Comparison of ENCODE assay signal across 21 cellular contexts in genomic region chr13:91291078-91291477, GRCh38.
"Had no signal": no experiment of that assay in that cellular context is flagged by ENCODE, and none has a peak within 500 bp of the region (broad histone marks: within the 10 kb centered on the region; RNA-seq: fewer than 3 reads in every experiment).

No MANE protein-coding gene starts in this region.

- H3K4me1 Mint-ChIP-seq: activated CD4-positive, alpha-beta memory T cell treated with anti-CD3 and anti-CD28 coated beads, Interleukin-2, amount 10 ng/mL, durations not matched to agents 7 days and 5 days; activated CD8-positive, alpha-beta memory T cell treated with anti-CD3 and anti-CD28 coated beads, Interleukin-2, amount 10 ng/mL, durations not matched to agents 7 days and 5 days; activated naive CD8-positive, alpha-beta T cell treated with anti-CD3 and anti-CD28 coated beads, Interleukin-2, amount 10 ng/mL, durations not matched to agents 7 days and 5 days; activated T-helper 17 cell treated with anti-CD3 and anti-CD28 coated beads, Interleukin-2, amount 50 U/mL, for 72 hours; memory B cell; stimulated activated naive B cell treated with anti-CD40 and anti-IgM and Interleukin-4, amounts not matched to agents 10 μg/mL and 1 μg/mL and 100 μg/mL, for 72 hours had no signal

- H3K27ac Mint-ChIP-seq: activated CD4-positive, alpha-beta memory T cell treated with anti-CD3 and anti-CD28 coated beads, Interleukin-2, amount 10 ng/mL, durations not matched to agents 7 days and 5 days; activated CD8-positive, alpha-beta memory T cell treated with anti-CD3 and anti-CD28 coated beads, Interleukin-2, amount 10 ng/mL, durations not matched to agents 7 days and 5 days; activated naive CD8-positive, alpha-beta T cell treated with anti-CD3 and anti-CD28 coated beads, Interleukin-2, amount 10 ng/mL, durations not matched to agents 7 days and 5 days; activated T-helper 17 cell treated with anti-CD3 and anti-CD28 coated beads, Interleukin-2, amount 50 U/mL, for 72 hours; effector memory CD8-positive, alpha-beta T cell; memory B cell; stimulated activated naive B cell treated with anti-CD40 and anti-IgM and Interleukin-4, amounts not matched to agents 10 μg/mL and 1 μg/mL and 100 μg/mL, for 72 hours had no signal

- H3K9me3 ChIP-seq: ovary, right lobe of liver, upper lobe of right lung had no signal

- FAIRE-seq: kidney had no signal

- H3K36me3 Mint-ChIP-seq: activated CD8-positive, alpha-beta memory T cell treated with anti-CD3 and anti-CD28 coated beads, Interleukin-2, amount 10 ng/mL, durations not matched to agents 7 days and 5 days; activated naive CD8-positive, alpha-beta T cell treated with anti-CD3 and anti-CD28 coated beads, Interleukin-2, amount 10 ng/mL, durations not matched to agents 7 days and 5 days; memory B cell; stimulated activated naive B cell treated with anti-CD40 and anti-IgM and Interleukin-4, amounts not matched to agents 10 μg/mL and 1 μg/mL and 100 μg/mL, for 72 hours had no signal

- H3K4me3 ChIP-seq: body of pancreas, heart left ventricle, ovary, right lobe of liver, upper lobe of right lung had no signal

- H3K27me3 ChIP-seq: body of pancreas, foreskin keratinocyte, heart left ventricle, ovary, right lobe of liver had no signal

- H3K9me3 Mint-ChIP-seq: activated CD4-positive, alpha-beta memory T cell treated with anti-CD3 and anti-CD28 coated beads, Interleukin-2, amount 10 ng/mL, durations not matched to agents 7 days and 5 days; activated naive CD8-positive, alpha-beta T cell treated with anti-CD3 and anti-CD28 coated beads, Interleukin-2, amount 10 ng/mL, durations not matched to agents 7 days and 5 days; activated T-helper 17 cell treated with anti-CD3 and anti-CD28 coated beads, Interleukin-2, amount 50 U/mL, for 72 hours; effector memory CD8-positive, alpha-beta T cell had no signal

- H3K27me3 Mint-ChIP-seq: stimulated activated naive B cell treated with anti-CD40 and anti-IgM and Interleukin-4, amounts not matched to agents 10 μg/mL and 1 μg/mL and 100 μg/mL, for 72 hours had no signal

- H3K4me3 Mint-ChIP-seq: activated CD4-positive, alpha-beta memory T cell treated with anti-CD3 and anti-CD28 coated beads, Interleukin-2, amount 10 ng/mL, durations not matched to agents 7 days and 5 days; activated CD8-positive, alpha-beta memory T cell treated with anti-CD3 and anti-CD28 coated beads, Interleukin-2, amount 10 ng/mL, durations not matched to agents 7 days and 5 days; activated naive CD8-positive, alpha-beta T cell treated with anti-CD3 and anti-CD28 coated beads, Interleukin-2, amount 10 ng/mL, durations not matched to agents 7 days and 5 days; activated T-helper 17 cell treated with anti-CD3 and anti-CD28 coated beads, Interleukin-2, amount 50 U/mL, for 72 hours; effector memory CD8-positive, alpha-beta T cell; memory B cell; stimulated activated naive B cell treated with anti-CD40 and anti-IgM and Interleukin-4, amounts not matched to agents 10 μg/mL and 1 μg/mL and 100 μg/mL, for 72 hours had no signal

- H3K36me3 ChIP-seq: heart left ventricle, ovary, right lobe of liver, upper lobe of right lung had no signal

- H3K4me1 ChIP-seq: body of pancreas, foreskin keratinocyte, heart left ventricle, right lobe of liver, upper lobe of right lung had no signal

- DNase-seq: activated CD4-positive, alpha-beta memory T cell treated with anti-CD3 and anti-CD28 coated beads, Interleukin-2, amount 10 ng/mL, durations not matched to agents 7 days and 5 days; activated CD4-positive, alpha-beta T cell treated with anti-CD3 and anti-CD28 coated beads for 48 hours; activated CD4-positive, CD25-positive, alpha-beta regulatory T cell; activated CD8-positive, alpha-beta memory T cell treated with anti-CD3 and anti-CD28 coated beads, Interleukin-2, amount 10 ng/mL, durations not matched to agents 7 days and 5 days; activated naive CD4-positive, alpha-beta T cell treated with Interleukin-2 at 50 U/mL for 16 hours; activated naive CD8-positive, alpha-beta T cell treated with anti-CD3 and anti-CD28 coated beads, Interleukin-2, amount 10 ng/mL, durations not matched to agents 7 days and 5 days; activated T-cell treated with anti-CD3 and anti-CD28 coated beads, Interleukin-2, amount 50 U/mL, for 1 hour; body of pancreas; effector memory CD8-positive, alpha-beta T cell; foreskin keratinocyte; heart left ventricle; kidney; left ventricle myocardium superior; ovary; right lobe of liver; stimulated activated naive B cell treated with anti-CD40 and anti-IgM and Interleukin-4, amounts not matched to agents 10 μg/mL and 1 μg/mL and 100 μg/mL, for 72 hours; T1000; upper lobe of right lung had no signal

- H3K27ac ChIP-seq: body of pancreas, epithelial cell of prostate, foreskin keratinocyte, heart left ventricle, ovary, right lobe of liver, upper lobe of right lung had no signal
